7 cellular contexts compared by ENCODE assay signal in genomic region chr2:12543452-12544220, GRCh38.
DNase-seq lines count a peak whose midpoint lies in the region; ATAC-seq and TF ChIP-seq lines count a peak whose summit lies in the region.

No MANE protein-coding gene starts in this region.

- POLR2A ChIA-PET in HEK293T (lab: Yijun Ruan, JAX), result no interaction called here

- H4K20me1 ChIP-seq in OCI-LY3 (ENCODE audit: insufficient read depth, low read length), result no peaks in the 10 kb centered on the region

- H3K9me3 ChIP-seq in OCI-LY3 (ENCODE audit: insufficient read depth, low read length), result no peaks in the 10 kb centered on the region

- DNase-seq in renal cortical epithelial cell (ENCODE audit: low read depth) (peak; percentile 94), HEK293T (ENCODE audit: extremely low spot score) (no peak)
- DNase-seq in activated T-cell treated with anti-CD3 and anti-CD28 coated beads, Interleukin-2, amount 50 U/mL, for 72 hours, result no peak
- no peak for DNase-seq in stimulated activated CD4-positive, alpha-beta T cell treated with anti-CD3 and anti-CD28 coated beads, Interleukin-4, amount 100 ng/mL, for 4 hours

- H3K27ac Mint-ChIP-seq in activated T-cell treated with anti-CD3 and anti-CD28 coated beads, Interleukin-2, amount 50 U/mL, for 72 hours, result no peak overlapping the region

- H3K9me3 Mint-ChIP-seq in activated T-cell treated with anti-CD3 and anti-CD28 coated beads, Interleukin-2, amount 50 U/mL, for 72 hours, result peaks cover 0 to 2% of the 10 kb centered on the region in 2 donors

- H3K4me1 Mint-ChIP-seq in activated T-cell treated with anti-CD3 and anti-CD28 coated beads, Interleukin-2, amount 50 U/mL, for 72 hours (ENCODE audit: low read depth), result peaks cover 23% of the 10 kb centered on the region

- peak; percentile 62 for ATAC-seq in GM18907 (IDR thresholded peaks at IDR 0.05; ENCODE audit: unreplicated experiment)
- ATAC-seq in HG02623 (IDR thresholded peaks at IDR 0.05; ENCODE audit: unreplicated experiment), result peak; percentile 39
- ATAC-seq in activated T-cell treated with anti-CD3 and anti-CD28 coated beads, Interleukin-2, amount 50 U/mL, for 72 hours (replicated peaks in 1 of 2), result no peak

- H3K4me3 Mint-ChIP-seq in activated T-cell treated with anti-CD3 and anti-CD28 coated beads, Interleukin-2, amount 50 U/mL, for 72 hours, result no peak overlapping the region

- H3K36me3 Mint-ChIP-seq in activated T-cell treated with anti-CD3 and anti-CD28 coated beads, Interleukin-2, amount 50 U/mL, for 72 hours (ENCODE audit: insufficient read depth in 2 of 2), result no peaks in the 10 kb centered on the region

- no peaks in the 10 kb centered on the region for H3K79me2 ChIP-seq in OCI-LY3 (ENCODE audit: low read length)

- H3K9ac ChIP-seq in OCI-LY3 (ENCODE audit: low read length), result no peak overlapping the region

- H2AFZ ChIP-seq in OCI-LY3 (ENCODE audit: low read depth, low read length), result no peak overlapping the region

- peak overlapping the region; percentile 29; the same call in 1 of the 2 replicates for H3K4me3 ChIP-seq in OCI-LY3 (ENCODE audit: low read length)

- TF ChIP-seq CTCF in OCI-LY3 (IDR thresholded peaks at IDR 0.05; ENCODE audit: low read depth, low read length), result no peak

- peaks cover 9% of the 10 kb centered on the region; the same call in 1 of the 2 replicates for H3K4me1 ChIP-seq in OCI-LY3 (ENCODE audit: low read length)

- H3K36me3 ChIP-seq in OCI-LY3 (replicated peaks; ENCODE audit: low read depth, low read length), result no peaks in the 10 kb centered on the region

- CTCF ChIA-PET in HEK293T (lab: Yijun Ruan, JAX), result no interaction called here

- peak overlapping the region; percentile 55 for H3K4me2 ChIP-seq in OCI-LY3 (ENCODE audit: low read length)

- no peak overlapping the region for H3K27ac ChIP-seq in OCI-LY3 (ENCODE audit: low read length)

- H3K27me3 Mint-ChIP-seq in activated T-cell treated with anti-CD3 and anti-CD28 coated beads, Interleukin-2, amount 50 U/mL, for 72 hours (ENCODE audit: low read depth), result no peaks in the 10 kb centered on the region

- H3K27me3 ChIP-seq in OCI-LY3 (ENCODE audit: low read depth, low read length), result peaks cover 33% of the 10 kb centered on the region

TF ChIP-seq in HEK293T, 16 proteins besides CTCF, POLR2A, EP300 and RAD21:
- TF ChIP-seq BHLHE40 (IDR thresholded peaks at IDR 0.05; ENCODE audit: borderline replicate concordance), result no peak

Comparison
In these comparisons a context has a peak if more than half of its experiments do, and no peak if none do; other contexts are left out.
1. ATAC-seq: peak in GM18907 (single experiment) and HG02623 (single experiment); none in activated T-cell treated with anti-CD3 and anti-CD28 coated beads, Interleukin-2, amount 50 U/mL, for 72 hours (0 of 2).